8 cellular contexts compared by ENCODE assay signal in the genomic region with DNA sequence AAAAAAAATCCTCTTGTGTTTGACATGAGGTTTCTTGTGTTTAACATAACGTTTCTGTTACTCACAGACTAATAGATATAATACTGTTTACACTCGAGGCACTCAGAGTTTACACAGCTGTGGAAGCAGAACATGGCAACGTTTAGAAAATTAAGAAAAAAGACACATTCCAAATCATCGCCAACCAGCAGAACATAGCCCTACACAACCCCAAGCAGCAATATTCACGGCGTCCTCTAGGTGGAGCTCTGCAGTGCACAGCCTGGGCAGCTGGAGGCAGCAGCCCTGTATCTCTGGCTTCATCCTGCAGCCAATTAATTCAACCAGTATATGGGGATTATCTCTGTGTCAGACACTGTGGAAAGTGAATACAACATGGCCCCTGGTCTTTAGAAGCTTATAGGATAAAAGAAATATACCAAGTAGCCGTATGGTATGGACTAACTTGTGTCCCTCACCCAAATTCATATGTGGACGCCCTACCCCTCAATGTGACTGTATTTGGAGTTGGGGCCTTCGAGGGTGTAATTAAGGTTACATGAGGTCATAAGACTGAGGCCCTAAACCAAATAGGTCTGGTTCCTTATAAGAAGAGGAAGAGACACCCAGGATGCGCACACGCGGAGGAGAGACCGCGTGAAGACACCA. TPM values are rescaled to one million over a fixed set of nuclear protein-coding genes. Genes with fewer than 3 reads are reported as not detected.
DNase-seq lines count a peak whose midpoint lies in the region; ATAC-seq and TF ChIP-seq lines count a peak whose summit lies in the region.

No MANE protein-coding gene starts in this region.

- H3K27me3 ChIP-seq in BE2C, result no peaks in the 10 kb centered on the region

- no peak overlapping the region for H3K4me3 Mint-ChIP-seq in endothelial cell (ENCODE audit: unreplicated experiment)

- no peak overlapping the region for H3K27ac Mint-ChIP-seq in endothelial cell (ENCODE audit: unreplicated experiment)

- H3K9me3 ChIP-seq in BE2C, result no peaks in the 10 kb centered on the region

- ATAC-seq in GM18868 (IDR thresholded peaks at IDR 0.05; ENCODE audit: unreplicated experiment) (peak; percentile 87), HG03135 (IDR thresholded peaks at IDR 0.05; ENCODE audit: unreplicated experiment) (peak; percentile 78)

- peak; percentile 80 for DNase-seq in BE2C
- peak; percentile 52 for DNase-seq in NCI-H82 treated with DMSO at 0.1 percent for 48 hours (lab: John Stamatoyannopoulos, UW; ENCODE audit: unreplicated experiment)
- peak; percentile 71 to 72 for DNase-seq in activated CD8-positive, alpha-beta memory T cell treated with anti-CD3 and anti-CD28 coated beads for 4 hours (ENCODE audit: low read depth in 2 of 2)
- peak; percentile 91 for DNase-seq in endothelial cell (ENCODE audit: low spot score)
- DNase-seq in mucosa of gallbladder (ENCODE audit: low spot score), result peak; percentile 88
- peak; percentile 79 for DNase-seq in stimulated activated CD8-positive, alpha-beta memory T cell treated with anti-CD3 and anti-CD28 coated beads, Interleukin-7, amount 100 ng/mL, for 24 hours (ENCODE audit: low read depth)

- no peaks in the 10 kb centered on the region for H3K4me1 ChIP-seq in BE2C

- H3K4me1 Mint-ChIP-seq in endothelial cell (ENCODE audit: unreplicated experiment), result peaks cover 8% of the 10 kb centered on the region

- H3K27me3 Mint-ChIP-seq in endothelial cell (ENCODE audit: unreplicated experiment), result peaks cover 4% of the 10 kb centered on the region

- H3K36me3 Mint-ChIP-seq in endothelial cell (ENCODE audit: low read depth, unreplicated experiment), result no peaks in the 10 kb centered on the region

- H3K4me3 ChIP-seq in BE2C (ENCODE audit: low read depth, low read length), result no peak overlapping the region

- H3K36me3 ChIP-seq in BE2C, result no peaks in the 10 kb centered on the region

- TF ChIP-seq CTCF in BE2C (IDR thresholded peaks at IDR 0.05; ENCODE audit: low read depth, low read length) (peak; percentile 96), endothelial cell (IDR thresholded peaks at IDR 0.05; ENCODE audit: unreplicated experiment) (peak; percentile 86)

- no peaks in the 10 kb centered on the region for H3K9me3 Mint-ChIP-seq in endothelial cell (ENCODE audit: unreplicated experiment)

RNA-seq across cellular contexts. Expression of gene ASB13, which starts 36.5 kb away (rescaled TPM):
- polyA plus RNA-seq in BE2C (2012; ENCODE audit: insufficient read depth, insufficient read length, low read depth), result 22.8 TPM
- total RNA-seq in endothelial cell (ENCODE audit: unreplicated experiment) (22.5 TPM), mucosa of gallbladder (37.3 TPM)

RNA-seq across cellular contexts. Expression of gene TASOR2, which starts 54.7 kb away (rescaled TPM):
- 42.1 TPM for polyA plus RNA-seq in BE2C (2012; ENCODE audit: insufficient read depth, insufficient read length, low read depth)
- total RNA-seq in endothelial cell (ENCODE audit: unreplicated experiment), result 49.1 TPM
- total RNA-seq in mucosa of gallbladder, result 48.5 TPM
